1 cellular context compared by ENCODE assay signal in genomic region chr7:45881759-45882464, GRCh38.
TF ChIP-seq lines count a peak whose summit lies in the region.

No MANE protein-coding gene starts in this region.

TF ChIP-seq in A549, 52 proteins besides CTCF, POLR2A, EP300 and RAD21:
- TF ChIP-seq BCL3 (IDR thresholded peaks at IDR 0.05) (peak; percentile 76; the same call in 1 of the 3 replicates), CEBPB (IDR thresholded peaks at IDR 0.05) (peak; percentile 82 to 98), SMC3 (IDR thresholded peaks at IDR 0.05) (no peak), FOSL2 (IDR thresholded peaks at IDR 0.05) (peak; percentile 74), FOSL2 (CRISPR knock-in tag; IDR thresholded peaks at IDR 0.05) (peak; percentile 76), ESRRA (IDR thresholded peaks at IDR 0.05; ENCODE audit: borderline replicate concordance, low read length) (peak; percentile 35; the same call in 1 of the 2 replicates), CBX8 (IDR thresholded peaks at IDR 0.05) (no peak), JUN (IDR thresholded peaks at IDR 0.05) (peak; percentile 73 to 85; a peak in 4 of 5 replicates), JUNB (IDR thresholded peaks at IDR 0.05) (peak; percentile 84)
- TF ChIP-seq, protein P1, sequence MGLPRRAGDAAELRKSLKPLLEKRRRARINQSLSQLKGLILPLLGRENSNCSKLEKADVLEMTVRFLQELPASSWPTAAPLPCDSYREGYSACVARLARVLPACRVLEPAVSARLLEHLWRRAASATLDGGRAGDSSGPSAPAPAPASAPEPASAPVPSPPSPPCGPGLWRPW (IDR thresholded peaks at IDR 0.05), result peak; percentile 90; the same call in 1 of the 2 replicates
